Comparison of ENCODE assay signal across 16 cellular contexts in the genomic region with DNA sequence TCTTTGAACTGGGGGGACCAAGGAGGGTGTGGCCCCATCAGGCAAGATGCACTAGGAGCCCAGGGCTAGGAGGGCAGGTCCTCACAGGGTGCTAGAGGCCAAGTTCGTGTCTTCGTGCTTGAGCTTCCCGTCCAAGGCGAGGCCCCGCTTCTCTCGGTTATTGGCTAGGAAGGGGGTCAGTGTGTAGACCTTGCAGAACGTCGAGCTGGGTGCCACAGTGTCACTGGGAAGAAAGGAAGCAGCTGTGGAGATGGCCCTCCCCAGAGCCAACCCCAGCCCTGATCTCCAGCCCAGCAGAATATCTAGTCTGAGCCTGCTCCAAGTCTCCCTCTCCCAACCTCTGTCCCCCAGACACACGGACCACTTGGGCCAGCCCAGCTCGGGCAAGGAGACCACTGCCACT. TPM values are rescaled to one million over a fixed set of nuclear protein-coding genes. Genes with fewer than 3 reads are reported as not detected.
DNase-seq lines count a peak whose midpoint lies in the region; ATAC-seq and TF ChIP-seq lines count a peak whose summit lies in the region.
"Had no signal": no experiment of that assay in that cellular context is flagged by ENCODE, and none has a peak within 500 bp of the region (broad histone marks: within the 10 kb centered on the region; RNA-seq: fewer than 3 reads in every experiment).

No MANE protein-coding gene starts in this region.

- H3K18ac ChIP-seq in H9 (ENCODE audit: insufficient read length, low read depth, low read length) = no peak overlapping the region

- peaks cover 21% of the 10 kb centered on the region for H3K36me3 Mint-ChIP-seq in activated T-cell treated with anti-CD3 and anti-CD28 coated beads, Interleukin-2, amount 50 U/mL, for 24 hours (ENCODE audit: low read depth)
- peaks cover 0 to 19% (median 2%) of the 10 kb centered on the region in 3 experiments; a peak in 2 of 7 replicates for H3K36me3 Mint-ChIP-seq in H9 (ENCODE audit: insufficient read depth in 1 of 3, low read depth in 3 of 3)
- H3K36me3 Mint-ChIP-seq in immature natural killer cell = peaks cover 21 to 47% (median 27%) of the 10 kb centered on the region in 3 donors
- H3K36me3 Mint-ChIP-seq: stimulated activated naive B cell treated with anti-CD40 and anti-IgM and Interleukin-4, amounts not matched to agents 10 μg/mL and 1 μg/mL and 100 μg/mL, for 72 hours had no signal

- no peaks in the 10 kb centered on the region for H4K20me1 ChIP-seq in H9 (ENCODE audit: control insufficient read depth, insufficient read depth, insufficient read length)

- no peak overlapping the region for H2BK120ac ChIP-seq in H9 (ENCODE audit: low read depth, low read length, poor library complexity, severe bottlenecking)

- no peak overlapping the region for H3K4me3 Mint-ChIP-seq in activated T-cell treated with anti-CD3 and anti-CD28 coated beads, Interleukin-2, amount 50 U/mL, for 24 hours
- H3K4me3 Mint-ChIP-seq in H9 (no peak overlapping the region), immature natural killer cell (peak overlapping the region in 3 of 5 donors; percentile 27 to 38 (median 33))
- H3K4me3 Mint-ChIP-seq in stimulated activated naive CD8-positive, alpha-beta T cell treated with anti-CD3 and anti-CD28 coated beads, Interleukin-15, amount 100 ng/mL, for 72 hours = no peak overlapping the region
- H3K4me3 Mint-ChIP-seq: activated B cell treated with CpG ODN at 0.5 μM for 24 hours; activated T-helper 1 cell treated with anti-CD3 and anti-CD28 coated beads, Interleukin-12 subunit alpha, Interleukin-12 subunit beta, Interleukin-2, Interleukin-4 antibody, amounts not matched to agents 30 ng/mL and 10 ng/mL and 1 ng/mL, durations not matched to agents 14 hours and 24 hours and 36 hours; dendritic cell treated with granulocyte-macrophage colony-stimulating factor and Interleukin-4, amounts not matched to agents 40 ng/mL and 50 ng/mL, for 4 days; stimulated activated naive B cell treated with anti-CD40 and anti-IgM and Interleukin-4, amounts not matched to agents 10 μg/mL and 1 μg/mL and 100 μg/mL, for 72 hours had no signal

- H3K79me2 ChIP-seq in H9 (ENCODE audit: insufficient read depth, low read length) = no peaks in the 10 kb centered on the region

- no peak overlapping the region for H4K91ac ChIP-seq in H9 (ENCODE audit: insufficient read length, low read depth, low read length)

- H3K23me2 ChIP-seq in H9 (ENCODE audit: insufficient read length, low read depth, low read length, poor library complexity, severe bottlenecking) = no peaks in the 10 kb centered on the region

- no peak overlapping the region for H2BK20ac ChIP-seq in H9 (ENCODE audit: low read depth, low read length, poor library complexity, severe bottlenecking)

- no peak overlapping the region for H2BK12ac ChIP-seq in H9 (ENCODE audit: insufficient read length, low read depth, low read length)

- H3K9ac ChIP-seq in H9 (ENCODE audit: extremely low read depth, insufficient read length, low read length) = no peak overlapping the region

- H3K27me3 Mint-ChIP-seq in activated T-cell treated with anti-CD3 and anti-CD28 coated beads, Interleukin-2, amount 50 U/mL, for 24 hours = no peaks in the 10 kb centered on the region
- no peaks in the 10 kb centered on the region; the same call in none of the 2 replicates for H3K27me3 Mint-ChIP-seq in H9 (ENCODE audit: low read depth)
- H3K27me3 Mint-ChIP-seq in immature natural killer cell (ENCODE audit: low read depth in 3 of 3) = peaks cover 0 to 3% (median 0%) of the 10 kb centered on the region in 3 donors
- H3K27me3 Mint-ChIP-seq in stimulated activated naive CD8-positive, alpha-beta T cell treated with anti-CD3 and anti-CD28 coated beads, Interleukin-15, amount 100 ng/mL, for 72 hours = no peaks in the 10 kb centered on the region
- H3K27me3 Mint-ChIP-seq: activated B cell treated with CpG ODN at 0.5 μM for 24 hours; dendritic cell treated with granulocyte-macrophage colony-stimulating factor and Interleukin-4, amounts not matched to agents 40 ng/mL and 50 ng/mL, for 4 days; stimulated activated naive B cell treated with anti-CD40 and anti-IgM and Interleukin-4, amounts not matched to agents 10 μg/mL and 1 μg/mL and 100 μg/mL, for 72 hours had no signal

- H3K9me3 ChIP-seq in H9 (ENCODE audit: control insufficient read depth, low read depth, low read length) = no peaks in the 10 kb centered on the region
- H3K9me3 ChIP-seq: esophagus squamous epithelium, ovary had no signal

- no peak for TF ChIP-seq CTCF in H9 (conservative IDR thresholded peaks at IDR 0.05)

- no peaks in the 10 kb centered on the region for H3K79me1 ChIP-seq in H9 (ENCODE audit: insufficient read depth, low read depth, low read length, poor library complexity, severe bottlenecking)

- ATAC-seq in stimulated activated naive CD8-positive, alpha-beta T cell treated with anti-CD3 and anti-CD28 coated beads, Interleukin-15, amount 100 ng/mL, for 72 hours = no peak
- no peak for ATAC-seq in HG03460 (IDR thresholded peaks at IDR 0.05; ENCODE audit: unreplicated experiment)
- ATAC-seq: K562; stimulated activated naive B cell treated with anti-CD40 and anti-IgM and Interleukin-4, amounts not matched to agents 10 μg/mL and 1 μg/mL and 100 μg/mL, for 72 hours had no signal

- H2AFZ ChIP-seq in H9 (ENCODE audit: low read length) = no peak overlapping the region

- H3K4me1 ChIP-seq in H9 (ENCODE audit: insufficient read depth, low read length) = no peaks in the 10 kb centered on the region

- H3K4me1 Mint-ChIP-seq in activated T-cell treated with anti-CD3 and anti-CD28 coated beads, Interleukin-2, amount 50 U/mL, for 24 hours (ENCODE audit: low read depth) = peaks cover 58% of the 10 kb centered on the region
- H3K4me1 Mint-ChIP-seq in H9 (peaks cover 5 to 12% of the 10 kb centered on the region in 2 experiments), immature natural killer cell (peaks cover 44 to 51% of the 10 kb centered on the region in 2 donors)
- peaks cover 68% of the 10 kb centered on the region for H3K4me1 Mint-ChIP-seq in stimulated activated naive CD8-positive, alpha-beta T cell treated with anti-CD3 and anti-CD28 coated beads, Interleukin-15, amount 100 ng/mL, for 72 hours

- no CpG with 5 or more reads among the region's 10 CpGs for WGBS in H9 (ENCODE audit: extremely low coverage, insufficient read length, low lambda C conversion rate)

- H3K4me2 ChIP-seq in H9 (ENCODE audit: insufficient read depth, insufficient read length, low read length) = no peak overlapping the region

- H2BK15ac ChIP-seq in H9 (ENCODE audit: low read depth, low read length) = no peak overlapping the region

- no peaks in the 10 kb centered on the region for H3K9me3 Mint-ChIP-seq in activated T-cell treated with anti-CD3 and anti-CD28 coated beads, Interleukin-2, amount 50 U/mL, for 24 hours
- H3K9me3 Mint-ChIP-seq in H9 (no peaks in the 10 kb centered on the region; a peak in 1 of 5 replicates), immature natural killer cell (no peaks in the 10 kb centered on the region)
- no peaks in the 10 kb centered on the region for H3K9me3 Mint-ChIP-seq in stimulated activated naive CD8-positive, alpha-beta T cell treated with anti-CD3 and anti-CD28 coated beads, Interleukin-15, amount 100 ng/mL, for 72 hours
- H3K9me3 Mint-ChIP-seq: activated B cell treated with CpG ODN at 0.5 μM for 24 hours; activated T-helper 1 cell treated with anti-CD3 and anti-CD28 coated beads, Interleukin-12 subunit alpha, Interleukin-12 subunit beta, Interleukin-2, Interleukin-4 antibody, amounts not matched to agents 30 ng/mL and 10 ng/mL and 1 ng/mL, durations not matched to agents 14 hours and 24 hours and 36 hours; dendritic cell treated with granulocyte-macrophage colony-stimulating factor and Interleukin-4, amounts not matched to agents 40 ng/mL and 50 ng/mL, for 4 days; stimulated activated naive B cell treated with anti-CD40 and anti-IgM and Interleukin-4, amounts not matched to agents 10 μg/mL and 1 μg/mL and 100 μg/mL, for 72 hours had no signal

- H3T11ph ChIP-seq in H9 (ENCODE audit: low read length) = no peak overlapping the region

- no peak overlapping the region for H3K23ac ChIP-seq in H9 (ENCODE audit: insufficient read length, low read depth, low read length)

- H3K27ac Mint-ChIP-seq in activated T-cell treated with anti-CD3 and anti-CD28 coated beads, Interleukin-2, amount 50 U/mL, for 24 hours = peak overlapping the region; percentile 87
- H3K27ac Mint-ChIP-seq in H9 = peak overlapping the region in 1 of 3 experiments; percentile 83; a peak in 1 of 7 replicates
- peak overlapping the region; percentile 72 to 92 (median 90) for H3K27ac Mint-ChIP-seq in immature natural killer cell
- H3K27ac Mint-ChIP-seq in stimulated activated naive CD8-positive, alpha-beta T cell treated with anti-CD3 and anti-CD28 coated beads, Interleukin-15, amount 100 ng/mL, for 72 hours = peak overlapping the region; percentile 77 to 80
- H3K27ac Mint-ChIP-seq: activated B cell treated with CpG ODN at 0.5 μM for 24 hours; stimulated activated naive B cell treated with anti-CD40 and anti-IgM and Interleukin-4, amounts not matched to agents 10 μg/mL and 1 μg/mL and 100 μg/mL, for 72 hours had no signal

- H3K56ac ChIP-seq in H9 (ENCODE audit: insufficient read length, low read depth, low read length) = no peak overlapping the region

- no peak overlapping the region for H2AK5ac ChIP-seq in H9 (ENCODE audit: insufficient read length, low read length)

- H3K4ac ChIP-seq in H9 (ENCODE audit: low read depth, low read length) = no peak overlapping the region

- H3K14ac ChIP-seq in H9 (ENCODE audit: insufficient read depth, low read length) = no peak overlapping the region

- H2BK5ac ChIP-seq in H9 (ENCODE audit: insufficient read length, low read length) = no peak overlapping the region

- H4K5ac ChIP-seq in H9 (ENCODE audit: insufficient read length, low read depth, low read length) = no peak overlapping the region

- no peaks in the 10 kb centered on the region for H3K27me3 ChIP-seq in H9 (ENCODE audit: insufficient read depth, low read length)
- H3K27me3 ChIP-seq: esophagus squamous epithelium, ovary had no signal

- no peak overlapping the region for H4K8ac ChIP-seq in H9 (replicated peaks; ENCODE audit: insufficient read length, low read depth, low read length)

- DNase-seq in activated T-cell treated with anti-CD3 and anti-CD28 coated beads, Interleukin-2, amount 50 U/mL, for 24 hours = peak; percentile 31
- no peak for DNase-seq in activated T-cell treated with anti-CD3 and anti-CD28 coated beads, Interleukin-2, amount 50 U/mL, for 48 hours
- peak; percentile 19 for DNase-seq in H9
- DNase-seq in immature natural killer cell = no peak
- no peak for DNase-seq in stimulated activated naive CD8-positive, alpha-beta T cell treated with anti-CD3 and anti-CD28 coated beads, Interleukin-15, amount 100 ng/mL, for 72 hours
- no peak for DNase-seq in germinal center (ENCODE audit: low spot score)
- no peak for DNase-seq in OCI-M2 (lab: John Stamatoyannopoulos, UW; ENCODE audit: unreplicated experiment)
- DNase-seq: activated B cell treated with CpG ODN at 0.5 μM for 24 hours; esophagus squamous epithelium; NCI-H774; stimulated activated naive B cell treated with anti-CD40 and anti-IgM and Interleukin-4, amounts not matched to agents 10 μg/mL and 1 μg/mL and 100 μg/mL, for 72 hours had no signal

- no peak overlapping the region for H3K27ac ChIP-seq in H9 (ENCODE audit: insufficient read length, low read depth, low read length)
- H3K27ac ChIP-seq: ovary had no signal

RNA-seq across cellular contexts. Expression of a gene that starts 33.4 kb away (rescaled TPM):
- 0.61 and 0.64 TPM in 2 replicates for total RNA-seq in H9 (2021)
- under 1 TPM in 1 of 3 donors, not detected in 2; 0.13 TPM for polyA plus RNA-seq in immature natural killer cell
- total RNA-seq: activated B cell treated with CpG ODN at 0.5 μM for 24 hours had no signal

Comparison
In these comparisons a context has a peak if more than half of its experiments do, and no peak if none do; other contexts are left out.
1. DNase-seq: peak in activated T-cell treated with anti-CD3 and anti-CD28 coated beads, Interleukin-2, amount 50 U/mL, for 24 hours (single experiment) and H9 (single experiment); none in activated T-cell treated with anti-CD3 and anti-CD28 coated beads, Interleukin-2, amount 50 U/mL, for 48 hours (0 of 2), immature natural killer cell (0 of 3), stimulated activated naive CD8-positive, alpha-beta T cell treated with anti-CD3 and anti-CD28 coated beads, Interleukin-15, amount 100 ng/mL, for 72 hours (0 of 2), germinal center (single experiment) and OCI-M2 (single experiment).
2. H3K4me3 Mint-ChIP-seq: peak in immature natural killer cell (3 of 5); none in activated T-cell treated with anti-CD3 and anti-CD28 coated beads, Interleukin-2, amount 50 U/mL, for 24 hours (single experiment), H9 (0 of 2) and stimulated activated naive CD8-positive, alpha-beta T cell treated with anti-CD3 and anti-CD28 coated beads, Interleukin-15, amount 100 ng/mL, for 72 hours (0 of 2).